Comparison of ENCODE assay signal across 24 cellular contexts in the genomic region with DNA sequence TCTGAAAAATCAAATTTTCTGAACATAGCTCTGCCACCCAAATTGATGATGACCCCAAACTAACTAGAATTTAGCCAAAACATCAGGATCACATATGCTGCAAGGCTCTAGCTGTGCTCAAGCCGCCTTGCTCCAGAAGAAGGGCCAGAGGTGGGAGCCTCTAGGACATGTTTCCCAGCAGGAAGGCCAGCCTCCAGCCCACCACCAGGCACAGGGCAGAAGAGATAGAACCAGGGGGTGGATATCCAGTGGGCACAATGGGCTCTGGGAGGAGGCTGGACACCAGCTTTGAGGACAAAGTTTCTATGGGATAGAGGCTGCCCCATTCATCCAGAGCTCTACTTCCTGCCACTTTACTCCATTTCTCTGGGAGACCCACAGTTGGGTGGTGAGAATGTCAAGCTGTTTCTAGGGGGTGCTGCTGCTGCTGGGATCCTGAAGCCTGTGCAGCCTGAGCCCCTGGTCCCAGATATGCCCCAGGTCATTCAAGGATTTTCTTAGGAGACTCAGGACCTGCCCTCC.
"Had no signal": no experiment of that assay in that cellular context is flagged by ENCODE, and none has a peak within 500 bp of the region (broad histone marks: within the 10 kb centered on the region; RNA-seq: fewer than 3 reads in every experiment).

No MANE protein-coding gene starts in this region.

- H3K9me3 Mint-ChIP-seq: activated CD8-positive, alpha-beta T cell treated with anti-CD3 and anti-CD28 coated beads for 36 hours; T-helper 1 cell treated with Interleukin-12 subunit alpha and Interleukin-12 subunit beta and Interleukin-4 antibody, amounts not matched to agents 30 μg/mL and 1 μg/mL, for 36 hours had no signal

- H3K36me3 ChIP-seq: adrenal gland, Peyer's patch had no signal

- H3K4me3 ChIP-seq: adrenal gland, Peyer's patch had no signal

- H3K27me3 ChIP-seq: adrenal gland had no signal

- H3K27ac ChIP-seq: adrenal gland, Peyer's patch had no signal

- H3K4me1 Mint-ChIP-seq: central memory CD8-positive, alpha-beta T cell had no signal

- H3K27ac Mint-ChIP-seq: activated CD8-positive, alpha-beta T cell treated with anti-CD3 and anti-CD28 coated beads for 36 hours; activated naive CD8-positive, alpha-beta T cell treated with anti-CD3 and anti-CD28 coated beads, Interleukin-2, amount 10 ng/mL, durations not matched to agents 7 days and 5 days; activated T-cell treated with anti-CD3 and anti-CD28 coated beads, Interleukin-2, amount 50 U/mL, for 72 hours; T-helper 1 cell treated with Interleukin-12 subunit alpha and Interleukin-12 subunit beta and Interleukin-4 antibody, amounts not matched to agents 30 μg/mL and 1 μg/mL, for 36 hours had no signal

- FAIRE-seq: bronchial epithelial cell had no signal

- H3K4me3 Mint-ChIP-seq: activated CD8-positive, alpha-beta T cell treated with anti-CD3 and anti-CD28 coated beads for 36 hours; activated naive CD8-positive, alpha-beta T cell treated with anti-CD3 and anti-CD28 coated beads, Interleukin-2, amount 10 ng/mL, durations not matched to agents 7 days and 5 days; activated T-cell treated with anti-CD3 and anti-CD28 coated beads, Interleukin-2, amount 50 U/mL, for 72 hours; central memory CD8-positive, alpha-beta T cell; T-helper 1 cell treated with Interleukin-12 subunit alpha and Interleukin-12 subunit beta and Interleukin-4 antibody, amounts not matched to agents 30 μg/mL and 1 μg/mL, for 36 hours had no signal

- ATAC-seq: activated CD4-positive, CD25-positive, alpha-beta regulatory T cell treated with anti-CD3 and anti-CD28 coated beads, Interleukin-2, amount 50 U/mL, for 24 hours; activated CD8-positive, alpha-beta T cell treated with anti-CD3 and anti-CD28 coated beads for 36 hours; activated T-cell treated with anti-CD3 and anti-CD28 coated beads, Interleukin-2, amount 50 U/mL, for 72 hours had no signal

- DNase-seq: activated CD4-positive, alpha-beta T cell treated with anti-CD3 and anti-CD28 coated beads for 4 hours; activated CD8-positive, alpha-beta T cell treated with anti-CD3 and anti-CD28 coated beads for 36 hours; activated naive CD4-positive, alpha-beta T cell treated with anti-CD3 and anti-CD28 coated beads, Interleukin-2, amount 50 U/mL, for 16 hours; activated naive CD8-positive, alpha-beta T cell treated with anti-CD3 and anti-CD28 coated beads, Interleukin-2, amount 10 ng/mL, durations not matched to agents 7 days and 5 days; activated T-cell treated with anti-CD3 and anti-CD28 coated beads for 4 hours; activated T-cell treated with anti-CD3 and anti-CD28 coated beads, Interleukin-2, amount 50 U/mL, for 72 hours; anterior cingulate cortex; Kasumi-1; KBM-7; NCI-H1092 treated with DMSO at 0.1 percent for 48 hours; NCI-H1417 treated with DMSO at 0.1 percent for 48 hours; NCI-H1694; NCI-H2029; NCI-H510A treated with DMSO at 0.1 percent for 48 hours; NCI-H69; NK-92 treated with Interleukin-12 subunit alpha and Interleukin-12 subunit beta, amount 100 ng/mL, for 24 hours; OCI-M1; SHP77 treated with DMSO at 0.1 percent for 48 hours had no signal

- H3K36me3 Mint-ChIP-seq: activated naive CD8-positive, alpha-beta T cell treated with anti-CD3 and anti-CD28 coated beads, Interleukin-2, amount 10 ng/mL, durations not matched to agents 7 days and 5 days had no signal

- H3K9me3 ChIP-seq: adrenal gland, Peyer's patch had no signal
